In the genomic region with DNA sequence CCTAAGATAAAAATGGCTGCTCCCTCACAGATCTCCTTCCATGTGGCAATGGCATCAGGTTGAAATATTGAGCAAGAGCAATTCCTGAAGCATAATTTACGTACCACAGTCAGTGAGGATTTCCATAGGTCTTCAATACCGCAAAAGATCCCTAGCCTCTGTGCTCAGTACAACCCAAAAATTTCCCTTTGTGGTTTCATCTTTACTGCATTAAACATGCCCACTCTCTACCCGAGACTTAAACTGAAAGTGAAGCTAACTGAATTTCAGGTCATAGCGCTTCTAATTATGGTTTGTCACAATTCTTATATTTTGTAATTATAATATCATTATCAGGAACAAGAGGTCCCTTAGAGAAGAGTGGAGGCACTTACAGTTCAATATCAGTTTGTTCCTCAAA, we compare ENCODE assay signal across 14 cellular contexts.
DNase-seq lines count a peak whose midpoint lies in the region; ATAC-seq, FAIRE-seq and TF ChIP-seq lines count a peak whose summit lies in the region.
"Had no signal": no experiment of that assay in that cellular context is flagged by ENCODE, and none has a peak within 500 bp of the region (broad histone marks: within the 10 kb centered on the region; RNA-seq: fewer than 3 reads in every experiment).

No MANE protein-coding gene starts in this region.

- TF ChIP-seq CTCF in lower leg skin (IDR thresholded peaks at IDR 0.05), result no peak

- ATAC-seq in GM19455 (IDR thresholded peaks at IDR 0.05; ENCODE audit: unreplicated experiment) (peak; percentile 72), HG02885 (IDR thresholded peaks at IDR 0.05; ENCODE audit: poor library complexity, unreplicated experiment) (peak; percentile 72), HG03575 (IDR thresholded peaks at IDR 0.05; ENCODE audit: extremely low read depth, insufficient number of reproducible peaks, low FRiP score, unreplicated experiment) (peak; percentile 57)
- ATAC-seq: body of pancreas, T-cell had no signal

- FAIRE-seq in GM12892 (lab: Jason Lieb, UNC), result peak; percentile 40

- 89 to 92% methylated on average over 4 of the region's 4 CpGs for WGBS in lower leg skin, 2 donors

- intact Hi-C loops in lower leg skin (cut with DNase I; ENCODE audit: low total_unique reads), result no loop called here

- DNase-seq in GM12892 (ENCODE audit: insufficient read length) (no peak), GM03348 (ENCODE audit: low spot score) (no peak), HPDE6-E6E7 (ENCODE audit: extremely low spot score) (no peak), lower leg skin (ENCODE audit: low spot score in 2 of 2) (no peak)
- no peak for DNase-seq in stimulated activated CD4-positive, alpha-beta T cell treated with anti-CD3 and anti-CD28 coated beads, Interleukin-1b, Interleukin-23, amount 100 ng/mL, for 48 hours
- DNase-seq: activated CD8-positive, alpha-beta memory T cell treated with anti-CD3 and anti-CD28 coated beads, Interleukin-2, amount 50 U/mL, for 4 hours; body of pancreas; C1 segment of cervical spinal cord; NCI-H2171; T-cell had no signal

- TF ChIP-seq POLR2A in GM12892 (IDR thresholded peaks at IDR 0.05; ENCODE audit: low read depth, low read length) (no peak), lower leg skin (IDR thresholded peaks at IDR 0.05) (no peak)

- no peak overlapping the region for H3K4me3 ChIP-seq in lower leg skin (ENCODE audit: low read depth, poor library complexity, severe bottlenecking)
- H3K4me3 ChIP-seq: body of pancreas, neural progenitor cell had no signal
